ENCODE assay signal across 1 cellular context in the genomic region with DNA sequence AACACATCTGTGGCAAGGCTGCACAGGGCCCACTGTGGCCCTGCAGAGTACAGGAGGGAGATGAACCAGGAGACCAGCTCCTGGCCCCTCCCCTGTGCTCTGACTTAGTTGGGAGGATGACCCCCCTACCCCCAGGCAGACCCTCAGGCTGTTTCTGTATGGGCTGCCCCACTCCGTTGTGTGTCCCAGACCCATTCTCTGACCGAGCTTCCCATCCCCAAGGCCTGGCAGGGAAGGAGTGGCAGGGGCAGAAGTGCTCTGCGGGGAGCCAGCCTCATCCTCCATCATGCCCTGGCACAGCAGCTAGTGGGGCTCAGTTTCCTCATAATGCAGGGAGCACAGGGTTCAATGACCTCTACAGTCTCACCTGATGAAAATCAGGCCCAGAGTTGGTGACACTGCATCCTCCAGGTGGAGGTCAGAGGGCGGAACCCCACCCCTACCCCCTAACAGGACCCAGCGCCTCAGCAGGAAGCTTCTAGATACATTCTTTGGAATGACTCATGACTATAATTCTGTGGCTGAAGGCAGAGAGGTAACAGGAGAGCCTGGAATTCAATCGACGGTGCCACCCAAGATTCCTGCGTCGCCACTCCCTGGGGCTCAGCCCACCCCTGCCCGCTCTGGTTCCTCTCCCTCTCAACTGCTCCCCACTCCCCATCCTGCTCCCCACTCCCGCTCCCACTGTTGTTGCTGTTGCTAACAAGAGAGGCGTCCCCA.
TF ChIP-seq lines count a peak whose summit lies in the region.

No MANE protein-coding gene starts in this region.

TF ChIP-seq in SK-N-SH treated with all-trans-retinoic acid at 6 μM for 48 hours, 23 proteins besides CTCF, POLR2A, EP300 and RAD21 (continued from another document):
- TF ChIP-seq, protein P1, sequence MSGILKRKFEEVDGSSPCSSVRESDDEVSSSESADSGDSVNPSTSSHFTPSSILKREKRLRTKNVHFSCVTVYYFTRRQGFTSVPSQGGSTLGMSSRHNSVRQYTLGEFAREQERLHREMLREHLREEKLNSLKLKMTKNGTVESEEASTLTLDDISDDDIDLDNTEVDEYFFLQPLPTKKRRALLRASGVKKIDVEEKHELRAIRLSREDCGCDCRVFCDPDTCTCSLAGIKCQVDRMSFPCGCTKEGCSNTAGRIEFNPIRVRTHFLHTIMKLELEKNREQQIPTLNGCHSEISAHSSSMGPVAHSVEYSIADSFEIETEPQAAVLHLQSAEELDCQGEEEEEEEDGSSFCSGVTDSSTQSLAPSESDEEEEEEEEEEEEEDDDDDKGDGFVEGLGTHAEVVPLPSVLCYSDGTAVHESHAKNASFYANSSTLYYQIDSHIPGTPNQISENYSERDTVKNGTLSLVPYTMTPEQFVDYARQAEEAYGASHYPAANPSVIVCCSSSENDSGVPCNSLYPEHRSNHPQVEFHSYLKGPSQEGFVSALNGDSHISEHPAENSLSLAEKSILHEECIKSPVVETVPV (CRISPR knock-in tag; IDR thresholded peaks at IDR 0.05), result no peak
- TF ChIP-seq ZNF565 (CRISPR knock-in tag; conservative IDR thresholded peaks at IDR 0.05; ENCODE audit: low read depth), result no peak
- TF ChIP-seq ZFP3 (CRISPR knock-in tag; IDR thresholded peaks at IDR 0.05), result no peak
- no peak for TF ChIP-seq BACH2 (CRISPR knock-in tag; IDR thresholded peaks at IDR 0.05; ENCODE audit: borderline replicate concordance)
- TF ChIP-seq, protein P2, sequence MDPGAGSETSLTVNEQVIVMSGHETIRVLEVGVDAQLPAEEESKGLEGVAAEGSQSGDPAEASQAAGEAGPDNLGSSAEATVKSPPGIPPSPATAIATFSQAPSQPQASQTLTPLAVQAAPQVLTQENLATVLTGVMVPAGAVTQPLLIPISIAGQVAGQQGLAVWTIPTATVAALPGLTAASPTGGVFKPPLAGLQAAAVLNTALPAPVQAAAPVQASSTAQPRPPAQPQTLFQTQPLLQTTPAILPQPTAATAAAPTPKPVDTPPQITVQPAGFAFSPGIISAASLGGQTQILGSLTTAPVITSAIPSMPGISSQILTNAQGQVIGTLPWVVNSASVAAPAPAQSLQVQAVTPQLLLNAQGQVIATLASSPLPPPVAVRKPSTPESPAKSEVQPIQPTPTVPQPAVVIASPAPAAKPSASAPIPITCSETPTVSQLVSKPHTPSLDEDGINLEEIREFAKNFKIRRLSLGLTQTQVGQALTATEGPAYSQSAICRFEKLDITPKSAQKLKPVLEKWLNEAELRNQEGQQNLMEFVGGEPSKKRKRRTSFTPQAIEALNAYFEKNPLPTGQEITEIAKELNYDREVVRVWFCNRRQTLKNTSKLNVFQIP (CRISPR knock-in tag; IDR thresholded peaks at IDR 0.05; ENCODE audit: borderline replicate concordance, low read depth), result no peak
- TF ChIP-seq ZNF8 (CRISPR knock-in tag; IDR thresholded peaks at IDR 0.05), result no peak
- TF ChIP-seq ZC3H10 (CRISPR knock-in tag; IDR thresholded peaks at IDR 0.05), result no peak
